In the genomic region with DNA sequence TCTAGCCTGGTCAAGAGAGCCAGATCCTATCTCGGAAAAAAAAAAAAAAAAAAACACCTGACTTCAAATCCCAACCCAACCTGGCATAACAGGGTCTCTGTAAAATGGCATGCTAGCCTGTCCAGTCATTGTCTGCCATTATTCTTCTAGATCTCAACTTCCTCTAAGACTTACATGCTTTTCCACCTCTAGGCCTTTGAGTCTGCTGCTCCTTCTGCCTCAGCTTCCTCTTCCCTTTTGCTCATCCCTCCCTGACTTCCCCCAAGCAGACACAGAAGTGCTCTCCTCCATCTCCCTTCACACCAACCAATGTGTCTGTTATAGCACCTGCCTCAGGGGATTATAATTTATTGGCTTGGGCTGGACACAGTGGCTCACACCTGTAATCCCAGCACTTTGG, we compare ENCODE assay signal across 30 cellular contexts. TPM values are rescaled to one million over a fixed set of nuclear protein-coding genes. Genes with fewer than 3 reads are reported as not detected.
"Had no signal": no experiment of that assay in that cellular context is flagged by ENCODE, and none has a peak within 500 bp of the region (broad histone marks: within the 10 kb centered on the region; RNA-seq: fewer than 3 reads in every experiment).

No MANE protein-coding gene starts in this region.

- H3K4me3 ChIP-seq: ascending aorta, breast epithelium, SJCRH30 had no signal

- H3K4me1 Mint-ChIP-seq: activated CD4-positive, alpha-beta T cell treated with anti-CD3 and anti-CD28 coated beads for 36 hours; activated CD4-positive, alpha-beta T cell treated with anti-CD3 and anti-CD28 coated beads, Interleukin-2, amount 10 ng/mL, durations not matched to agents 7 days and 5 days; activated naive CD4-positive, alpha-beta T cell treated with anti-CD3 and anti-CD28 coated beads, Interleukin-2, amount 50 U/mL, for 24 hours; activated naive CD8-positive, alpha-beta T cell treated with anti-CD3 and anti-CD28 coated beads, Interleukin-2, amount 10 ng/mL, durations not matched to agents 7 days and 5 days had no signal

- H3K4me1 ChIP-seq: ascending aorta, breast epithelium, SJCRH30 had no signal

- H3K27me3 ChIP-seq: ascending aorta, SJCRH30 had no signal

- ATAC-seq: activated CD4-positive, alpha-beta T cell treated with anti-CD3 and anti-CD28 coated beads for 36 hours; activated CD8-positive, alpha-beta T cell treated with anti-CD3 and anti-CD28 coated beads, Interleukin-2, amount 10 ng/mL, durations not matched to agents 7 days and 5 days; Panc1 had no signal

- H3K27ac ChIP-seq: ascending aorta, breast epithelium, KMS-11, SJCRH30, WERI-Rb-1 had no signal

- DNase-seq: activated CD4-positive, alpha-beta T cell treated with anti-CD3 and anti-CD28 coated beads for 36 hours; activated CD4-positive, alpha-beta T cell treated with anti-CD3 and anti-CD28 coated beads, Interleukin-2, amount 10 ng/mL, durations not matched to agents 7 days and 5 days; activated CD4-positive, alpha-beta T cell treated with anti-CD3 and anti-CD28 coated beads, Interleukin-2, amount 50 U/mL, for 48 hours; activated CD8-positive, alpha-beta T cell treated with anti-CD3 and anti-CD28 coated beads, Interleukin-2, amount 10 ng/mL, durations not matched to agents 7 days and 5 days; activated gamma-delta T cell; activated naive CD4-positive, alpha-beta T cell treated with Interleukin-2 at 50 U/mL for 16 hours; activated naive CD8-positive, alpha-beta T cell treated with anti-CD3 and anti-CD28 coated beads, Interleukin-2, amount 10 ng/mL, durations not matched to agents 7 days and 5 days; activated T-cell treated with anti-CD3 and anti-CD28 coated beads, Interleukin-2, amount 50 U/mL, for 24 hours; amygdala; NCI-H1105; NCI-H1417 treated with DMSO at 0.1 percent for 48 hours; NCI-H187 treated with DMSO at 0.1 percent for 48 hours; NCI-H2081; NCI-H2171 treated with DMSO at 0.1 percent for 48 hours; NCI-H2227 treated with DMSO at 0.1 percent for 48 hours; NCI-H524; SHP77; SJCRH30; SK-N-SH; SW 1271; T-helper 1 cell; T-helper 2 cell; T-helper 9 cell; WERI-Rb-1 had no signal

- H3K27ac Mint-ChIP-seq: activated CD4-positive, alpha-beta T cell treated with anti-CD3 and anti-CD28 coated beads for 36 hours; activated CD4-positive, alpha-beta T cell treated with anti-CD3 and anti-CD28 coated beads, Interleukin-2, amount 10 ng/mL, durations not matched to agents 7 days and 5 days; activated CD8-positive, alpha-beta T cell treated with anti-CD3 and anti-CD28 coated beads, Interleukin-2, amount 10 ng/mL, durations not matched to agents 7 days and 5 days; activated naive CD4-positive, alpha-beta T cell treated with anti-CD3 and anti-CD28 coated beads, Interleukin-2, amount 50 U/mL, for 24 hours; activated naive CD8-positive, alpha-beta T cell treated with anti-CD3 and anti-CD28 coated beads, Interleukin-2, amount 10 ng/mL, durations not matched to agents 7 days and 5 days; activated T-cell treated with anti-CD3 and anti-CD28 coated beads, Interleukin-2, amount 50 U/mL, for 24 hours; activated T-helper 2 cell treated with anti-CD3 and anti-CD28 coated beads, Interferon-gamma antibody, Interleukin-2, Interleukin-4, amounts not matched to agents 10 μg/mL and 5 μg/mL and 100 μg/mL, durations not matched to agents 14 hours and 24 hours and 36 hours had no signal

- H3K4me3 Mint-ChIP-seq: activated CD4-positive, alpha-beta T cell treated with anti-CD3 and anti-CD28 coated beads for 36 hours; activated CD4-positive, alpha-beta T cell treated with anti-CD3 and anti-CD28 coated beads, Interleukin-2, amount 10 ng/mL, durations not matched to agents 7 days and 5 days; activated CD8-positive, alpha-beta T cell treated with anti-CD3 and anti-CD28 coated beads, Interleukin-2, amount 10 ng/mL, durations not matched to agents 7 days and 5 days; activated naive CD4-positive, alpha-beta T cell treated with anti-CD3 and anti-CD28 coated beads, Interleukin-2, amount 50 U/mL, for 24 hours; activated naive CD8-positive, alpha-beta T cell treated with anti-CD3 and anti-CD28 coated beads, Interleukin-2, amount 10 ng/mL, durations not matched to agents 7 days and 5 days; activated T-cell treated with anti-CD3 and anti-CD28 coated beads, Interleukin-2, amount 50 U/mL, for 24 hours had no signal

- H3K9me3 ChIP-seq: ascending aorta, SJCRH30, SK-N-SH had no signal

- H3K36me3 Mint-ChIP-seq: activated naive CD4-positive, alpha-beta T cell treated with anti-CD3 and anti-CD28 coated beads, Interleukin-2, amount 50 U/mL, for 24 hours had no signal

- H3K36me3 ChIP-seq: ascending aorta, breast epithelium, SJCRH30, WERI-Rb-1 had no signal

- H3K9me3 Mint-ChIP-seq: activated CD4-positive, alpha-beta T cell treated with anti-CD3 and anti-CD28 coated beads, Interleukin-2, amount 10 ng/mL, durations not matched to agents 7 days and 5 days; activated naive CD4-positive, alpha-beta T cell treated with anti-CD3 and anti-CD28 coated beads, Interleukin-2, amount 50 U/mL, for 24 hours; activated naive CD8-positive, alpha-beta T cell treated with anti-CD3 and anti-CD28 coated beads, Interleukin-2, amount 10 ng/mL, durations not matched to agents 7 days and 5 days; activated T-helper 2 cell treated with anti-CD3 and anti-CD28 coated beads, Interferon-gamma antibody, Interleukin-2, Interleukin-4, amounts not matched to agents 10 μg/mL and 5 μg/mL and 100 μg/mL, durations not matched to agents 14 hours and 24 hours and 36 hours had no signal

RNA-seq across cellular contexts. Expression of gene STK33, which starts 7.8 kb away (rescaled TPM):
- total RNA-seq: ascending aorta had no signal
